ENCODE assay signal across 8 cellular contexts in genomic region chr16:2881783-2882459, GRCh38. TPM values are rescaled to one million over a fixed set of nuclear protein-coding genes. Genes with fewer than 3 reads are reported as not detected.
DNase-seq lines count a peak whose midpoint lies in the region; ATAC-seq, FAIRE-seq and TF ChIP-seq lines count a peak whose summit lies in the region.
"Not testable (repeated sequence)": the region's sequence is repeated elsewhere in the genome, so short reads cannot be mapped to it uniquely, and the experiment has no call there.

No MANE protein-coding gene starts in this region.

- H3K27me3 Mint-ChIP-seq in dendritic cell treated with granulocyte-macrophage colony-stimulating factor and Interleukin-4, amounts not matched to agents 40 ng/mL and 50 ng/mL, for 4 days; progenitor cell of endocrine pancreas: not testable (repeated sequence)

- peak overlapping the region; percentile 83 for H3K4me3 Mint-ChIP-seq in dendritic cell treated with granulocyte-macrophage colony-stimulating factor and Interleukin-4, amounts not matched to agents 40 ng/mL and 50 ng/mL, for 4 days
- H3K4me3 Mint-ChIP-seq in progenitor cell of endocrine pancreas (ENCODE audit: low read depth): peak overlapping the region; percentile 89

- H3K27ac Mint-ChIP-seq in dendritic cell treated with granulocyte-macrophage colony-stimulating factor and Interleukin-4, amounts not matched to agents 40 ng/mL and 50 ng/mL, for 4 days: peak overlapping the region; percentile 94
- peak overlapping the region; percentile 86 for H3K27ac Mint-ChIP-seq in progenitor cell of endocrine pancreas

- intact Hi-C loops in dendritic cell treated with granulocyte-macrophage colony-stimulating factor and Interleukin-4, amounts not matched to agents 40 ng/mL and 50 ng/mL, for 4 days (cut with micrococcal nuclease): loop anchor here (2.0 kb wide), 1 partner anchor 23 kb away; no protein-coding TSS in a partner anchor

- in situ Hi-C loops in GM13976 (cut with MboI; ENCODE audit: low sequenced_read_pairs, unreplicated experiment): not testable (repeated sequence)

- DNase-seq in GM13976 (ENCODE audit: low spot score): peak; percentile 50
- peak; percentile 52 for DNase-seq in NCI-H748 (lab: John Stamatoyannopoulos, UW; ENCODE audit: unreplicated experiment)
- peak; percentile 20 for DNase-seq in activated CD4-positive, alpha-beta T cell treated with anti-CD3 and anti-CD28 coated beads, Interleukin-2, amount 50 U/mL, for 1 hour
- DNase-seq in islet precursor cell: peak; percentile 70
- peak; percentile 28 for DNase-seq in progenitor cell of endocrine pancreas (ENCODE audit: low spot score, unreplicated experiment)
- peak; percentile 41 for DNase-seq in urothelium cell line (ENCODE audit: low spot score)

- H3K36me3 Mint-ChIP-seq in dendritic cell treated with granulocyte-macrophage colony-stimulating factor and Interleukin-4, amounts not matched to agents 40 ng/mL and 50 ng/mL, for 4 days (ENCODE audit: low read depth); progenitor cell of endocrine pancreas (ENCODE audit: insufficient read depth): not testable (repeated sequence)

- not testable (repeated sequence) for FAIRE-seq in urothelium cell line (lab: Jason Lieb, UNC)

- peaks cover 15% of the 10 kb centered on the region for H3K4me1 Mint-ChIP-seq in dendritic cell treated with granulocyte-macrophage colony-stimulating factor and Interleukin-4, amounts not matched to agents 40 ng/mL and 50 ng/mL, for 4 days (ENCODE audit: low read depth)
- not testable (repeated sequence) for H3K4me1 Mint-ChIP-seq in progenitor cell of endocrine pancreas (ENCODE audit: low read depth)

- not testable (repeated sequence) for TF ChIP-seq CTCF in GM13976 (IDR thresholded peaks at IDR 0.05; ENCODE audit: borderline replicate concordance, control extremely low read depth, extremely low read depth, insufficient read depth, missing control alignments); progenitor cell of endocrine pancreas (IDR thresholded peaks at IDR 0.05; ENCODE audit: unreplicated experiment)

- not testable (repeated sequence) for H3K9me3 Mint-ChIP-seq in dendritic cell treated with granulocyte-macrophage colony-stimulating factor and Interleukin-4, amounts not matched to agents 40 ng/mL and 50 ng/mL, for 4 days; progenitor cell of endocrine pancreas (ENCODE audit: low read depth)

- peak; percentile 7 for ATAC-seq in HG03045 (IDR thresholded peaks at IDR 0.05; ENCODE audit: unreplicated experiment)

RNA-seq across cellular contexts. Expression of gene FLYWCH2, which starts 1.1 kb away (rescaled TPM):
- total RNA-seq in progenitor cell of endocrine pancreas: 26.3 and 26.9 TPM in 2 replicates

RNA-seq across cellular contexts. Expression of gene PRSS22, which starts 24.0 kb away (rescaled TPM):
- total RNA-seq in progenitor cell of endocrine pancreas: 23.3 and 25.9 TPM in 2 replicates

RNA-seq across cellular contexts. Expression of gene FLYWCH1, which starts 29.8 kb away (rescaled TPM):
- total RNA-seq in progenitor cell of endocrine pancreas: 19.5 and 20.7 TPM in 2 replicates

RNA-seq across cellular contexts. Expression of gene ZG16B, which starts 51.8 kb away (rescaled TPM):
- not detected in 2 replicates for total RNA-seq in progenitor cell of endocrine pancreas

Comparison
In these comparisons a context has a peak if more than half of its experiments do, and no peak if none do; other contexts are left out.
1. Peak in every context shown above with its lines: DNase-seq and ATAC-seq.
2. DNase-seq: peak in every context shown above with its lines; median percentile 70 in islet precursor cell; 52 in NCI-H748; 50 in GM13976; 41 in urothelium cell line; 28 in progenitor cell of endocrine pancreas; 20 in activated CD4-positive, alpha-beta T cell treated with anti-CD3 and anti-CD28 coated beads, Interleukin-2, amount 50 U/mL, for 1 hour.